In the genomic region with DNA sequence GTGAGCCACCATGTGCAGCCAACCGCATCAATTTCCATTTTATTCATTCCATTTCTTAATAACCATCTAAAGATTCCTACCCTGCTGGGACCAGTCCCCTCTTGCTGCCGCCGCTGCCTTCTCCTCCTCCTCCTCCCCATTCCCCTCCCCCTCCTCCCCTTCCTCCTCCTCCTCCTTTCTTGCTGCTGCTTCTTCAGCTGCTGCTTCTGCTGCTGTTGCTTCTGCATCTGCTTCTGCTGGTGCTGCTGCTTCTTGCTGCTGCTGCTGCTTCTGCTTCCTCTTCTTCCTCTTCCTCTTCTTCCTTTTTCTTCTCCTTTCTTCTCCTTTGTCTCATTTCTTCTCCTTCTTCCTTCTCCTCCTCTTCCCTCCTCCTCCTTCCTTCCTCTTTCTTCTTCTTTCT, we compare ENCODE assay signal across 17 cellular contexts. TPM values are rescaled to one million over a fixed set of nuclear protein-coding genes. Genes with fewer than 3 reads are reported as not detected.
"Had no signal": no experiment of that assay in that cellular context is flagged by ENCODE, and none has a peak within 500 bp of the region (broad histone marks: within the 10 kb centered on the region; RNA-seq: fewer than 3 reads in every experiment).

No MANE protein-coding gene starts in this region.

- H3K27me3 ChIP-seq: heart left ventricle, spleen, testis, tibial nerve, upper lobe of right lung, vagina had no signal

- H3K4me3 ChIP-seq: heart left ventricle, spleen, testis, tibial nerve, upper lobe of right lung, vagina had no signal

- H3K27ac ChIP-seq: heart left ventricle, spleen, testis, tibial nerve, upper lobe of right lung, vagina had no signal

- H3K4me3 Mint-ChIP-seq: nephron; stimulated activated memory B cell treated with anti-CD40 and anti-IgM and Interleukin-4, amounts not matched to agents 10 μg/mL and 1 μg/mL and 100 μg/mL, for 72 hours; stimulated activated naive CD8-positive, alpha-beta T cell treated with anti-CD3 and anti-CD28 coated beads, Interleukin-15, amount 100 ng/mL, for 72 hours had no signal

- H3K27me3 Mint-ChIP-seq: naive B cell; stimulated activated memory B cell treated with anti-CD40 and anti-IgM and Interleukin-4, amounts not matched to agents 10 μg/mL and 1 μg/mL and 100 μg/mL, for 72 hours had no signal

- H3K9me3 ChIP-seq: testis, upper lobe of right lung, vagina had no signal

- DNase-seq: dermis blood vessel endothelial cell; heart left ventricle; hippocampal formation; kidney glomerular epithelial cell; mesendoderm; naive B cell; spleen; stimulated activated CD4-positive, alpha-beta T cell treated with anti-CD3 and anti-CD28 coated beads, Interleukin-15, amount 100 ng/mL, for 24 hours; stimulated activated CD4-positive, alpha-beta T cell treated with anti-CD3 and anti-CD28 coated beads, Interleukin-1b, Interleukin-23, amount 100 ng/mL, for 48 hours; stimulated activated CD4-positive, alpha-beta T cell treated with anti-CD3 and anti-CD28 coated beads, Interleukin-4, amount 100 ng/mL, for 24 hours; stimulated activated naive CD8-positive, alpha-beta T cell treated with anti-CD3 and anti-CD28 coated beads, Interleukin-15, amount 100 ng/mL, for 72 hours; testis; upper lobe of right lung had no signal

- H3K4me1 ChIP-seq: heart left ventricle, spleen, testis, tibial nerve, upper lobe of right lung, vagina had no signal

- H3K27ac Mint-ChIP-seq: nephron; stimulated activated memory B cell treated with anti-CD40 and anti-IgM and Interleukin-4, amounts not matched to agents 10 μg/mL and 1 μg/mL and 100 μg/mL, for 72 hours had no signal

- H3K4me1 Mint-ChIP-seq: nephron; stimulated activated naive CD8-positive, alpha-beta T cell treated with anti-CD3 and anti-CD28 coated beads, Interleukin-15, amount 100 ng/mL, for 72 hours had no signal

- H3K36me3 ChIP-seq: heart left ventricle, spleen, upper lobe of right lung, vagina had no signal

- H3K9me3 Mint-ChIP-seq: stimulated activated memory B cell treated with anti-CD40 and anti-IgM and Interleukin-4, amounts not matched to agents 10 μg/mL and 1 μg/mL and 100 μg/mL, for 72 hours had no signal

RNA-seq across cellular contexts. Expression of gene KCNRG, which starts 59.1 kb away (rescaled TPM):
- total RNA-seq: vagina had no signal
